In genomic region chr3:122184591-122184929, GRCh38 we compare ENCODE assay signal across 15 cellular contexts. TPM values are rescaled to one million over a fixed set of nuclear protein-coding genes. Genes with fewer than 3 reads are reported as not detected.
DNase-seq lines count a peak whose midpoint lies in the region; ATAC-seq and TF ChIP-seq lines count a peak whose summit lies in the region.
"Had no signal": no experiment of that assay in that cellular context is flagged by ENCODE, and none has a peak within 500 bp of the region (broad histone marks: within the 10 kb centered on the region; RNA-seq: fewer than 3 reads in every experiment).

No MANE protein-coding gene starts in this region.

- CTCF ChIA-PET in activated CD8-positive, alpha-beta T cell treated with anti-CD3 and anti-CD28 coated beads for 36 hours (lab: Charles Lee): no interaction called here

- POLR2A ChIA-PET in activated CD8-positive, alpha-beta T cell treated with anti-CD3 and anti-CD28 coated beads for 36 hours (lab: Charles Lee): interaction anchor here (0.6 kb wide), 1 partner anchor 75 kb away, joined by 3 read pairs; no protein-coding TSS in a partner anchor

- H3K4me1 Mint-ChIP-seq in T-helper 17 cell: peaks cover 14% of the 10 kb centered on the region
- H3K4me1 Mint-ChIP-seq in activated CD4-positive, alpha-beta T cell treated with anti-CD3 and anti-CD28 coated beads, Interleukin-2, amount 10 ng/mL, durations not matched to agents 24 days and 14 days: peaks cover 5% of the 10 kb centered on the region
- peaks cover 4% of the 10 kb centered on the region for H3K4me1 Mint-ChIP-seq in activated CD8-positive, alpha-beta T cell treated with anti-CD3 and anti-CD28 coated beads for 36 hours (ENCODE audit: low read depth)

- H3K27ac ChIP-seq in parathyroid adenoma: peak overlapping the region; percentile 99
- H3K27ac ChIP-seq: foreskin keratinocyte, tibial nerve had no signal

- H3K9ac ChIP-seq in parathyroid adenoma: peak overlapping the region; percentile 100

- peak overlapping the region; percentile 93 for H3K4me3 Mint-ChIP-seq in T-helper 17 cell
- no peak overlapping the region for H3K4me3 Mint-ChIP-seq in activated CD4-positive, alpha-beta T cell treated with anti-CD3 and anti-CD28 coated beads, Interleukin-2, amount 10 ng/mL, durations not matched to agents 24 days and 14 days
- no peak overlapping the region for H3K4me3 Mint-ChIP-seq in activated CD8-positive, alpha-beta T cell treated with anti-CD3 and anti-CD28 coated beads for 36 hours
- H3K4me3 Mint-ChIP-seq: HFFc6 had no signal

- no peaks in the 10 kb centered on the region for H3K9me3 Mint-ChIP-seq in activated CD4-positive, alpha-beta T cell treated with anti-CD3 and anti-CD28 coated beads, Interleukin-2, amount 10 ng/mL, durations not matched to agents 24 days and 14 days
- H3K9me3 Mint-ChIP-seq in activated CD8-positive, alpha-beta T cell treated with anti-CD3 and anti-CD28 coated beads for 36 hours: no peaks in the 10 kb centered on the region
- H3K9me3 Mint-ChIP-seq: HFFc6 had no signal

- peaks cover 51% of the 10 kb centered on the region for H3K79me2 ChIP-seq in parathyroid adenoma

- H3K9me3 ChIP-seq in T-helper 17 cell (ENCODE audit: control insufficient read depth, low read length, poor library complexity, severe bottlenecking): no peaks in the 10 kb centered on the region
- H3K9me3 ChIP-seq in parathyroid adenoma (ENCODE audit: control insufficient read depth, low read length): no peaks in the 10 kb centered on the region
- H3K9me3 ChIP-seq in HAP-1: no peaks in the 10 kb centered on the region
- H3K9me3 ChIP-seq: tibial nerve had no signal

- H3K4me2 ChIP-seq in parathyroid adenoma (ENCODE audit: low read length): peak overlapping the region; percentile 98

- in situ Hi-C loops in HAP-1 (cut with MboI; ENCODE audit: low sequenced_read_pairs): no loop called here

- H3K4me1 ChIP-seq in parathyroid adenoma (peaks cover 51% of the 10 kb centered on the region), HAP-1 (no peaks in the 10 kb centered on the region)
- H3K4me1 ChIP-seq: foreskin keratinocyte had no signal

- no peaks in the 10 kb centered on the region for H3K36me3 ChIP-seq in parathyroid adenoma (ENCODE audit: control insufficient read depth, insufficient read depth, low read length)
- H3K36me3 ChIP-seq in HAP-1 (replicated peaks): no peaks in the 10 kb centered on the region
- H3K36me3 ChIP-seq: tibial nerve had no signal

- peaks cover 7% of the 10 kb centered on the region for H3K36me3 Mint-ChIP-seq in T-helper 17 cell (ENCODE audit: low read depth)
- H3K36me3 Mint-ChIP-seq in activated CD4-positive, alpha-beta T cell treated with anti-CD3 and anti-CD28 coated beads, Interleukin-2, amount 10 ng/mL, durations not matched to agents 24 days and 14 days (ENCODE audit: low read depth): no peaks in the 10 kb centered on the region
- no peaks in the 10 kb centered on the region for H3K36me3 Mint-ChIP-seq in activated CD8-positive, alpha-beta T cell treated with anti-CD3 and anti-CD28 coated beads for 36 hours (ENCODE audit: low read depth)

- no peak overlapping the region for H2AFZ ChIP-seq in parathyroid adenoma

- ATAC-seq in T-helper 17 cell: no peak
- ATAC-seq in activated CD8-positive, alpha-beta T cell treated with anti-CD3 and anti-CD28 coated beads for 36 hours: no peak
- ATAC-seq: Right ventricle myocardium inferior had no signal

- intact Hi-C loops in activated CD4-positive, alpha-beta T cell treated with anti-CD3 and anti-CD28 coated beads, Interleukin-2, amount 10 ng/mL, durations not matched to agents 24 days and 14 days (cut with micrococcal nuclease): no loop called here
- intact Hi-C loops in activated CD8-positive, alpha-beta T cell treated with anti-CD3 and anti-CD28 coated beads for 36 hours (cut with micrococcal nuclease): no loop called here

- peaks cover 72% of the 10 kb centered on the region for H3K27me3 Mint-ChIP-seq in T-helper 17 cell
- peaks cover 78% of the 10 kb centered on the region for H3K27me3 Mint-ChIP-seq in activated CD4-positive, alpha-beta T cell treated with anti-CD3 and anti-CD28 coated beads, Interleukin-2, amount 10 ng/mL, durations not matched to agents 24 days and 14 days
- H3K27me3 Mint-ChIP-seq in activated CD8-positive, alpha-beta T cell treated with anti-CD3 and anti-CD28 coated beads for 36 hours: peaks cover 72% of the 10 kb centered on the region

- peak overlapping the region; percentile 19 for H3K27ac Mint-ChIP-seq in T-helper 17 cell
- H3K27ac Mint-ChIP-seq in activated CD4-positive, alpha-beta T cell treated with anti-CD3 and anti-CD28 coated beads, Interleukin-2, amount 10 ng/mL, durations not matched to agents 24 days and 14 days: no peak overlapping the region
- H3K27ac Mint-ChIP-seq in activated CD8-positive, alpha-beta T cell treated with anti-CD3 and anti-CD28 coated beads for 36 hours: no peak overlapping the region
- H3K27ac Mint-ChIP-seq: HFFc6 had no signal

- peak overlapping the region; percentile 54 for H3K4me3 ChIP-seq in iPS-11a (ENCODE audit: low read depth, low read length)
- peak overlapping the region; percentile 99 for H3K4me3 ChIP-seq in parathyroid adenoma (ENCODE audit: low read depth, low read length)
- H3K4me3 ChIP-seq in HAP-1: no peak overlapping the region

- no peak for TF ChIP-seq CTCF in parathyroid adenoma (IDR thresholded peaks at IDR 0.05)
- TF ChIP-seq CTCF in activated CD8-positive, alpha-beta T cell treated with anti-CD3 and anti-CD28 coated beads for 36 hours (IDR thresholded peaks at IDR 0.05): no peak

- DNase-seq in DMS79 treated with DMSO at 0.1 percent for 48 hours (lab: John Stamatoyannopoulos, UW) (peak; percentile 60), T-helper 17 cell (no peak), HAP-1 (ENCODE audit: low spot score in 2 of 2) (no peak), dedifferentiated amniotic fluid mesenchymal stem cell (ENCODE audit: extremely low spot score) (no peak)
- DNase-seq in activated CD4-positive, alpha-beta T cell treated with anti-CD3 and anti-CD28 coated beads, Interleukin-2, amount 10 ng/mL, durations not matched to agents 24 days and 14 days: no peak
- no peak for DNase-seq in activated CD8-positive, alpha-beta T cell treated with anti-CD3 and anti-CD28 coated beads for 36 hours
- DNase-seq: foreskin keratinocyte, HFFc6, NCI-H1930 had no signal

- H3K27me3 ChIP-seq in parathyroid adenoma (ENCODE audit: control insufficient read depth, insufficient read depth, low read length) (no peaks in the 10 kb centered on the region), HAP-1 (ENCODE audit: low read depth) (no peaks in the 10 kb centered on the region)

RNA-seq across cellular contexts. Expression of gene CASR, which starts 1.1 kb away (rescaled TPM):
- 1 to 10 TPM in 1 of 2 donors, under 1 TPM in 1; 0.10 to 1.3 TPM for total RNA-seq in T-helper 17 cell
- not detected in 2 replicates for total RNA-seq in activated CD4-positive, alpha-beta T cell treated with anti-CD3 and anti-CD28 coated beads, Interleukin-2, amount 10 ng/mL, durations not matched to agents 24 days and 14 days
- total RNA-seq in activated CD8-positive, alpha-beta T cell treated with anti-CD3 and anti-CD28 coated beads for 36 hours: not detected
- total RNA-seq: aorta, foreskin keratinocyte, myocyte, Right ventricle myocardium inferior had no signal
